Comparison of ENCODE assay signal across 27 cellular contexts in genomic region chr22:29105468-29105867, GRCh38. TPM values are rescaled to one million over a fixed set of nuclear protein-coding genes. Genes with fewer than 3 reads are reported as not detected.
DNase-seq lines count a peak whose midpoint lies in the region; ATAC-seq, FAIRE-seq and TF ChIP-seq lines count a peak whose summit lies in the region.
"Had no signal": no experiment of that assay in that cellular context is flagged by ENCODE, and none has a peak within 500 bp of the region (broad histone marks: within the 10 kb centered on the region; RNA-seq: fewer than 3 reads in every experiment).

No MANE protein-coding gene starts in this region.

- intact Hi-C loops in GM12878 (cut with micrococcal nuclease; ENCODE audit: unreplicated experiment): no loop called here
- intact Hi-C loops in activated T-helper 1 cell treated with anti-CD3 and anti-CD28 coated beads, Interleukin-12 subunit alpha, Interleukin-12 subunit beta, Interleukin-2, Interleukin-4 antibody, amounts not matched to agents 30 ng/mL and 10 ng/mL and 1 ng/mL, durations not matched to agents 14 hours and 24 hours and 36 hours (cut with micrococcal nuclease): no loop called here

- no peaks in the 10 kb centered on the region for H3K9me3 ChIP-seq in GM12878 (replicated peaks; ENCODE audit: control insufficient read depth, insufficient read depth, low read length)
- H3K9me3 ChIP-seq in H9 (ENCODE audit: control insufficient read depth, low read depth, low read length): no peaks in the 10 kb centered on the region
- H3K9me3 ChIP-seq: BE2C, SK-N-SH had no signal

- H3K9ac ChIP-seq in GM12878 (ENCODE audit: control insufficient read depth, insufficient read depth, low read length): no peak overlapping the region
- H3K9ac ChIP-seq in H9 (ENCODE audit: extremely low read depth, insufficient read length, low read length): no peak overlapping the region
- H3K9ac ChIP-seq: SK-N-SH had no signal

- H2AFZ ChIP-seq in GM12878 (ENCODE audit: control insufficient read depth, low read depth, low read length): no peak overlapping the region
- H2AFZ ChIP-seq in H9 (ENCODE audit: low read length): no peak overlapping the region

- no peak overlapping the region for H3K27ac ChIP-seq in GM12878 (ENCODE audit: control insufficient read depth, insufficient read depth)
- H3K27ac ChIP-seq in H9 (ENCODE audit: insufficient read length, low read depth, low read length): no peak overlapping the region

- no peak overlapping the region for H3K14ac ChIP-seq in H9 (ENCODE audit: insufficient read depth, low read length)

- no peak overlapping the region for H3K4me3 ChIP-seq in GM12878

- H4K5ac ChIP-seq in H9 (ENCODE audit: insufficient read length, low read depth, low read length): no peak overlapping the region

- H3K4me2 ChIP-seq in GM12878 (ENCODE audit: control insufficient read depth, insufficient read depth): no peak overlapping the region
- H3K4me2 ChIP-seq in H9 (ENCODE audit: insufficient read depth, insufficient read length, low read length): no peak overlapping the region
- H3K4me2 ChIP-seq: SK-N-SH had no signal

- H3K36me3 ChIP-seq in GM12878 (ENCODE audit: control insufficient read depth in 2 of 2, insufficient read depth in 2 of 2, low read length in 1 of 2): no peaks in the 10 kb centered on the region
- H3K36me3 ChIP-seq: BE2C had no signal

- no peaks in the 10 kb centered on the region for H3K27me3 Mint-ChIP-seq in H9 (ENCODE audit: low read depth)
- H3K27me3 Mint-ChIP-seq in activated T-helper 1 cell treated with anti-CD3 and anti-CD28 coated beads, Interleukin-12 subunit alpha, Interleukin-12 subunit beta, Interleukin-2, Interleukin-4 antibody, amounts not matched to agents 30 ng/mL and 10 ng/mL and 1 ng/mL, durations not matched to agents 14 hours and 24 hours and 36 hours (ENCODE audit: insufficient read depth): peaks cover 14% of the 10 kb centered on the region

- no peak overlapping the region for H2BK15ac ChIP-seq in H9 (ENCODE audit: low read depth, low read length)

- no peak overlapping the region for H4K8ac ChIP-seq in H9 (replicated peaks; ENCODE audit: insufficient read length, low read depth, low read length)

- no peaks in the 10 kb centered on the region for H3K4me1 ChIP-seq in GM12878 (ENCODE audit: control insufficient read depth, insufficient read depth, low read length)
- no peaks in the 10 kb centered on the region for H3K4me1 ChIP-seq in H9 (ENCODE audit: insufficient read depth, low read length)

- TF ChIP-seq EP300 in GM12878 (IDR thresholded peaks at IDR 0.05; ENCODE audit: borderline replicate concordance in 1 of 2, control insufficient read depth in 1 of 2, low read depth in 2 of 2, low read length in 2 of 2): no peak

- H3T11ph ChIP-seq in H9 (ENCODE audit: low read length): no peak overlapping the region

- H3K9me3 Mint-ChIP-seq in H9: no peaks in the 10 kb centered on the region
- no peaks in the 10 kb centered on the region for H3K9me3 Mint-ChIP-seq in activated T-helper 1 cell treated with anti-CD3 and anti-CD28 coated beads, Interleukin-12 subunit alpha, Interleukin-12 subunit beta, Interleukin-2, Interleukin-4 antibody, amounts not matched to agents 30 ng/mL and 10 ng/mL and 1 ng/mL, durations not matched to agents 14 hours and 24 hours and 36 hours

- POLR2A ChIA-PET in GM12878 (lab: Charles Lee): interaction anchor here (0.7 kb wide), 1 partner anchor 23 kb away, joined by 3 read pairs; no protein-coding TSS in a partner anchor

- no peak overlapping the region for H2BK5ac ChIP-seq in H9 (ENCODE audit: insufficient read length, low read length)

- H3K27ac Mint-ChIP-seq in H9: peak overlapping the region in 1 of 3 experiments; percentile 9; a peak in 1 of 7 replicates
- no peak overlapping the region for H3K27ac Mint-ChIP-seq in activated T-helper 1 cell treated with anti-CD3 and anti-CD28 coated beads, Interleukin-12 subunit alpha, Interleukin-12 subunit beta, Interleukin-2, Interleukin-4 antibody, amounts not matched to agents 30 ng/mL and 10 ng/mL and 1 ng/mL, durations not matched to agents 14 hours and 24 hours and 36 hours

- no peak for TF ChIP-seq RAD21 in GM12878 (IDR thresholded peaks at IDR 0.05; ENCODE audit: insufficient read depth, low read depth, low read length)

- no peak overlapping the region for H3K23ac ChIP-seq in H9 (ENCODE audit: insufficient read length, low read depth, low read length)

- no peak for TF ChIP-seq POLR2A in GM12878 (IDR thresholded peaks at IDR 0.05; ENCODE audit: low read depth, low read length)

- H2BK20ac ChIP-seq in H9 (ENCODE audit: low read depth, low read length, poor library complexity, severe bottlenecking): no peak overlapping the region

- H3K27me3 ChIP-seq in GM12878 (replicated peaks in 1 of 2; ENCODE audit: control insufficient read depth in 2 of 2, insufficient read depth in 2 of 2, low read length in 1 of 2): no peaks in the 10 kb centered on the region
- H3K27me3 ChIP-seq in H9 (ENCODE audit: insufficient read depth, low read length): no peaks in the 10 kb centered on the region
- H3K27me3 ChIP-seq: BE2C had no signal

- in situ Hi-C loops in GM12878 (cut with MboI): no loop called here

- H3K79me2 ChIP-seq in GM12878 (ENCODE audit: control insufficient read depth, insufficient read depth, low read length) (no peaks in the 10 kb centered on the region), H9 (ENCODE audit: insufficient read depth, low read length) (no peaks in the 10 kb centered on the region)

- H2AK5ac ChIP-seq in H9 (ENCODE audit: insufficient read length, low read length): no peak overlapping the region

- H3K23me2 ChIP-seq in H9 (ENCODE audit: insufficient read length, low read depth, low read length, poor library complexity, severe bottlenecking): no peaks in the 10 kb centered on the region

- SMC1A ChIA-PET in GM12878 (lab: Charles Lee; ENCODE audit: uncharacterized antibody, unreplicated experiment): interaction anchor here (0.8 to 2.3 kb wide), 3 partner anchors 9 to 11 kb away, joined by 3 to 5 read pairs (median 5); no protein-coding TSS in a partner anchor

- no peak overlapping the region for H3K56ac ChIP-seq in H9 (ENCODE audit: insufficient read length, low read depth, low read length)

- peaks cover 16 to 32% of the 10 kb centered on the region in 2 experiments for H3K4me1 Mint-ChIP-seq in H9
- no peaks in the 10 kb centered on the region for H3K4me1 Mint-ChIP-seq in activated T-helper 1 cell treated with anti-CD3 and anti-CD28 coated beads, Interleukin-12 subunit alpha, Interleukin-12 subunit beta, Interleukin-2, Interleukin-4 antibody, amounts not matched to agents 30 ng/mL and 10 ng/mL and 1 ng/mL, durations not matched to agents 14 hours and 24 hours and 36 hours (ENCODE audit: low read depth)
- H3K4me1 Mint-ChIP-seq: CD4-positive, CD25-positive, alpha-beta regulatory T cell had no signal

- 2% methylated on average over 2 of the region's 2 CpGs for WGBS in GM12878 (ENCODE audit: insufficient coverage, insufficient replicate concordance, low lambda C conversion rate, missing lambda C conversion rate)
- WGBS in H9 (ENCODE audit: extremely low coverage, insufficient read length, low lambda C conversion rate): no CpG with 5 or more reads among the region's 2 CpGs

- TF ChIP-seq CTCF in GM12878 (IDR thresholded peaks at IDR 0.05 in 2 of 3, conservative IDR thresholded peaks at IDR 0.05 in 1 of 3; ENCODE audit: control insufficient read depth in 2 of 3, extremely low read depth in 1 of 3, insufficient read depth in 1 of 3, low read depth in 3 of 3, low read length in 3 of 3) (no peak), H9 (conservative IDR thresholded peaks at IDR 0.05) (no peak)

- no peaks in the 10 kb centered on the region for H3K36me3 Mint-ChIP-seq in H9 (ENCODE audit: insufficient read depth in 1 of 3, low read depth in 3 of 3)
- no peaks in the 10 kb centered on the region for H3K36me3 Mint-ChIP-seq in activated T-helper 1 cell treated with anti-CD3 and anti-CD28 coated beads, Interleukin-12 subunit alpha, Interleukin-12 subunit beta, Interleukin-2, Interleukin-4 antibody, amounts not matched to agents 30 ng/mL and 10 ng/mL and 1 ng/mL, durations not matched to agents 14 hours and 24 hours and 36 hours (ENCODE audit: low read depth)
- H3K36me3 Mint-ChIP-seq: CD4-positive, CD25-positive, alpha-beta regulatory T cell had no signal

- CTCF ChIA-PET in GM12878 (lab: Yijun Ruan, JAX): interaction anchor here (1.2 kb wide), 1 partner anchor 10 kb away, joined by 3 read pairs; no protein-coding TSS in a partner anchor

- no peak overlapping the region for H3K18ac ChIP-seq in H9 (ENCODE audit: insufficient read length, low read depth, low read length)

- DNase-seq in EH (ENCODE audit: low read depth) (peak; percentile 7), MV-4-11 (lab: John Stamatoyannopoulos, UW) (peak; percentile 36), GM12878 (ENCODE audit: low read depth, low spot score) (no peak), kidney glomerular epithelial cell (lab: John Stamatoyannopoulos, UW) (peak; percentile 25), D341Med (ENCODE audit: low spot score) (no peak), H9 (no peak)
- no peak for DNase-seq in activated T-helper 1 cell treated with anti-CD3 and anti-CD28 coated beads, Interleukin-12 subunit alpha, Interleukin-12 subunit beta, Interleukin-2, Interleukin-4 antibody, amounts not matched to agents 30 ng/mL and 10 ng/mL and 1 ng/mL, durations not matched to agents 14 hours and 24 hours and 36 hours (ENCODE audit: low spot score)
- DNase-seq: BE2C; CD4-positive, CD25-positive, alpha-beta regulatory T cell; COR-L47; DMS153; GF-D8; GOT3; Karpas-422; NCI-H1048; NCI-H1436; NCI-H1930; NCI-H446; NCI-H526 treated with DMSO at 0.1 percent for 48 hours; OCI-M1; SHP77 treated with DMSO at 0.1 percent for 48 hours; SK-N-SH had no signal

- H3K4me3 Mint-ChIP-seq in H9: no peak overlapping the region
- no peak overlapping the region for H3K4me3 Mint-ChIP-seq in activated T-helper 1 cell treated with anti-CD3 and anti-CD28 coated beads, Interleukin-12 subunit alpha, Interleukin-12 subunit beta, Interleukin-2, Interleukin-4 antibody, amounts not matched to agents 30 ng/mL and 10 ng/mL and 1 ng/mL, durations not matched to agents 14 hours and 24 hours and 36 hours
- H3K4me3 Mint-ChIP-seq: CD4-positive, CD25-positive, alpha-beta regulatory T cell had no signal

- H2BK120ac ChIP-seq in H9 (ENCODE audit: low read depth, low read length, poor library complexity, severe bottlenecking): no peak overlapping the region

- ATAC-seq in GM12878: peak; percentile 76

- H2BK12ac ChIP-seq in H9 (ENCODE audit: insufficient read length, low read depth, low read length): no peak overlapping the region

- H4K20me1 ChIP-seq in GM12878 (ENCODE audit: control insufficient read depth, insufficient read depth) (no peaks in the 10 kb centered on the region; the same call in 1 of the 2 replicates), H9 (ENCODE audit: control insufficient read depth, insufficient read depth, insufficient read length) (no peaks in the 10 kb centered on the region)

- no peak for FAIRE-seq in GM12878 (lab: Jason Lieb, UNC)
- FAIRE-seq: A204.1, GM18507 had no signal

- no peak overlapping the region for H3K4ac ChIP-seq in H9 (ENCODE audit: low read depth, low read length)

- BruUV-seq in GM12878 (replicated peaks; lab: Mats Ljungman, UMichigan): no TSS peak

- no peaks in the 10 kb centered on the region for H3K79me1 ChIP-seq in H9 (ENCODE audit: insufficient read depth, low read depth, low read length, poor library complexity, severe bottlenecking)

- H4K91ac ChIP-seq in H9 (ENCODE audit: insufficient read length, low read depth, low read length): no peak overlapping the region

- RAD21 ChIA-PET in GM12878 (lab: Charles Lee; ENCODE audit: unreplicated experiment): interaction anchor here (1.4 kb wide), 1 partner anchor 62 kb away, joined by 4 read pairs; no protein-coding TSS in a partner anchor

RNA-seq across cellular contexts. Expression of gene KREMEN1, which starts 32.6 kb away (rescaled TPM):
- 1.3 TPM in 2 replicates for total RNA-seq in GM12878 (2013; cell fraction: nucleolus; rRNA removed)
- total RNA-seq in GM12878 (2014; rRNA removed) (0.17 and 0.27 TPM in 2 replicates), GM12878 (2014; rRNA removed; fragmentation: Illumina TruSeq; extraction: Trizol) (0.13 and 0.14 TPM in 2 replicates), GM12878 (2021) (0.40 and 0.46 TPM in 2 replicates), H9 (2021) (2.4 and 2.6 TPM in 2 replicates)
- 0.21 TPM for polyA plus RNA-seq in GM12878 (2011; ENCODE audit: low read depth)
- polyA plus RNA-seq in GM12878 (2011; rRNA removed) (1.8 and 2.5 TPM in 2 replicates), GM12878 (2014; fragmentation: Illumina TruSeq; extraction: Trizol) (0.05 and 0.59 TPM in 2 replicates), GM12878 (2014; fragmentation: Nextera tagmentation; extraction: Ambion mirVana) (under 1 TPM; 0.10 to 0.11 TPM), GM12878 (2014; rRNA removed) (0.37 and 0.74 TPM in 2 replicates), GM12878 (2016; fragmentation: Nextera tagmentation; extraction: Ambion mirVana) (under 1 TPM in 1 of 2 experiments, not detected in 1; 0.20 TPM)
- 3.0 and 3.5 TPM in 2 replicates for polyA plus RNA-seq in GM12878 (2011; cell fraction: cytosol; rRNA removed)
- 1.2 and 2.0 TPM in 2 replicates for polyA plus RNA-seq in GM12878 (2011; cell fraction: nucleus; rRNA removed)
- 0.27 and 0.47 TPM in 2 replicates for polyA plus RNA-seq in GM12878 (2012)
- polyA minus RNA-seq in GM12878 (2011; rRNA and poly(A)+ RNA removed): 4.3 and 5.2 TPM in 2 replicates
- polyA minus RNA-seq in GM12878 (2011; cell fraction: cytosol; rRNA and poly(A)+ RNA removed): 1.9 and 2.7 TPM in 2 replicates
- polyA minus RNA-seq in GM12878 (2011; cell fraction: nucleus; rRNA and poly(A)+ RNA removed): 1.2 and 2.2 TPM in 2 replicates
- total RNA-seq in activated T-helper 1 cell treated with anti-CD3 and anti-CD28 coated beads, Interleukin-12 subunit alpha, Interleukin-12 subunit beta, Interleukin-2, Interleukin-4 antibody, amounts not matched to agents 30 ng/mL and 10 ng/mL and 1 ng/mL, durations not matched to agents 14 hours and 24 hours and 36 hours: 0.03 TPM in 1 of 2 replicates, not detected in the other
- polyA plus RNA-seq: CD4-positive, CD25-positive, alpha-beta regulatory T cell had no signal

RNA-seq across cellular contexts. Expression of gene C22orf31, which starts 43.8 kb away (rescaled TPM):
- total RNA-seq in GM12878 (2013; cell fraction: nucleolus; rRNA removed): not detected in 2 replicates
- total RNA-seq in GM12878 (2014; rRNA removed): not detected in 2 replicates
- total RNA-seq in GM12878 (2014; rRNA removed; fragmentation: Illumina TruSeq; extraction: Trizol): not detected in 2 replicates
- not detected in 2 replicates for total RNA-seq in GM12878 (2021)
- not detected for polyA plus RNA-seq in GM12878 (2011; ENCODE audit: low read depth)
- polyA plus RNA-seq in GM12878 (2011; rRNA removed): not detected in 2 replicates
- 0.06 TPM in 1 of 2 replicates, not detected in the other for polyA plus RNA-seq in GM12878 (2011; cell fraction: cytosol; rRNA removed)
- not detected in 2 replicates for polyA plus RNA-seq in GM12878 (2011; cell fraction: nucleus; rRNA removed)
- not detected in 2 replicates for polyA plus RNA-seq in GM12878 (2012)
- polyA plus RNA-seq in GM12878 (2014; fragmentation: Illumina TruSeq; extraction: Trizol): not detected in 2 replicates
- not detected for polyA plus RNA-seq in GM12878 (2014; fragmentation: Nextera tagmentation; extraction: Ambion mirVana)
- polyA plus RNA-seq in GM12878 (2014; rRNA removed): not detected in 2 replicates
- not detected for polyA plus RNA-seq in GM12878 (2016; fragmentation: Nextera tagmentation; extraction: Ambion mirVana)
- not detected in 2 replicates for polyA minus RNA-seq in GM12878 (2011; rRNA and poly(A)+ RNA removed)
- not detected in 2 replicates for polyA minus RNA-seq in GM12878 (2011; cell fraction: cytosol; rRNA and poly(A)+ RNA removed)
- not detected in 2 replicates for polyA minus RNA-seq in GM12878 (2011; cell fraction: nucleus; rRNA and poly(A)+ RNA removed)
- not detected in 2 replicates for total RNA-seq in H9 (2021)
- not detected in 2 replicates for total RNA-seq in activated T-helper 1 cell treated with anti-CD3 and anti-CD28 coated beads, Interleukin-12 subunit alpha, Interleukin-12 subunit beta, Interleukin-2, Interleukin-4 antibody, amounts not matched to agents 30 ng/mL and 10 ng/mL and 1 ng/mL, durations not matched to agents 14 hours and 24 hours and 36 hours
- total RNA-seq: CD4-positive, CD25-positive, alpha-beta regulatory T cell; Daoy; HT-29; MCF 10A had no signal
- polyA plus RNA-seq: CD4-positive, CD25-positive, alpha-beta regulatory T cell; SK-N-SH had no signal

Comparison
In these comparisons a context has a peak if more than half of its experiments do, and no peak if none do; other contexts are left out.
1. DNase-seq: peak in EH (single experiment), MV-4-11 (single experiment) and kidney glomerular epithelial cell (single experiment); none in GM12878 (single experiment), D341Med (single experiment), H9 (single experiment) and activated T-helper 1 cell treated with anti-CD3 and anti-CD28 coated beads, Interleukin-12 subunit alpha, Interleukin-12 subunit beta, Interleukin-2, Interleukin-4 antibody, amounts not matched to agents 30 ng/mL and 10 ng/mL and 1 ng/mL, durations not matched to agents 14 hours and 24 hours and 36 hours (single experiment).